Comparison of ENCODE assay signal across 8 cellular contexts in the genomic region with DNA sequence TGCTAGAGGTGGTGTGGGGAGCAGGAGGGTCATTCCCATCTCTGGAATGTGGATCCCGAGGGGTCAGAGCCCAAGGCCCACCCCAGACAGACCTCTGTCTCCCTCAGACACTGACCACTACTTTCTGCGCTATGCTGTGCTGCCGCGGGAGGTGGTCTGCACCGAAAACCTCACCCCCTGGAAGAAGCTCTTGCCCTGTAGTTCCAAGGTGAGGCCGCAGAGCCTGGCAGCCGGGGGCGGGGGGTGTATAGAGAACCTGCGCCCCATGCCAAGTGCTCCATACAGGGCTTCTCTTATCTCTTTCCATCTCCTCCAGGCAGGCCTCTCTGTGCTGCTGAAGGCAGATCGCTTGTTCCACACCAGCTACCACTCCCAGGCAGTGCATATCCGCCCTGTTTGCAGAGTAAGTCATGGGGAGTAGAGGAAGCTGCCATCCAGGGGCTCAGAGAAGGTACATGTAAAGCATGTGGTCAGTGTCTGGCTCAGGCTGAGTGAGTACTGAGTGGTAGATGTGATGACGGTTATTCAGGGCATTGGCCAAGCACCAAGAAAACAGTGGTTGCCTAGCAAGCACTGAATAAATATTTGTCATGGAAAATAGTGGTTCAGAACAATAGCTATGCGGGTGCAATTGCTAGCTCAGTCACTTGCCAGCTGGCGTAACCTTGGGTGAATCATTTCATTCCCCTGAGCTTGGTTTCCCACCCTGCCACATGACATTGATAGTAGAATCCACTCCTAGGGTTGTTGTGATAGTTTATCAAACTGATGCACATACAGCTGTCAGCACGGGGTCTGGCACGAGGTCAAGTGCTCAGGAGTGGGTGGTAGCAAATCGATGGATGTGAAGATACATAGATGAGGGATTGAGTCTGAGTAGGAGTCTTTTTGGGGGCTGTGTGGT. TPM values are rescaled to one million over a fixed set of nuclear protein-coding genes. Genes with fewer than 3 reads are reported as not detected.
A peak's percentile ranks its signal among the peaks of the same experiment; 100 is the strongest.
DNase-seq lines count a peak whose midpoint lies in the region; ATAC-seq and TF ChIP-seq lines count a peak whose summit lies in the region.

No MANE protein-coding gene starts in this region.

- H3K27ac ChIP-seq in PC-3 (ENCODE audit: low read length): peak overlapping the region; percentile 97
- no peak overlapping the region for H3K27ac ChIP-seq in endodermal cell (ENCODE audit: low read depth, low read length)

- H3K27me3 Mint-ChIP-seq in nephron (ENCODE audit: low read depth) (no peaks in the 10 kb centered on the region), endodermal cell (ENCODE audit: insufficient read depth) (no peaks in the 10 kb centered on the region)

- H3K36me3 ChIP-seq in PC-3 (ENCODE audit: low read depth, low read length): peaks cover 39% of the 10 kb centered on the region
- peaks cover 62% of the 10 kb centered on the region for H3K36me3 ChIP-seq in endodermal cell (ENCODE audit: control insufficient read depth, insufficient read depth, low read length)

- 91 to 95% methylated on average over 11 to 17 of the region's 17 CpGs for WGBS in endodermal cell (ENCODE audit: insufficient coverage in 1 of 2, insufficient read length in 1 of 2), 2 experiments

- peaks cover 26% of the 10 kb centered on the region for H3K36me3 Mint-ChIP-seq in nephron (ENCODE audit: low read depth)
- peaks cover 46% of the 10 kb centered on the region for H3K36me3 Mint-ChIP-seq in endodermal cell (ENCODE audit: low read depth)

- no peak overlapping the region for H3K4me3 ChIP-seq in AG09309 (ENCODE audit: control insufficient read depth, low read depth, low read length)
- H3K4me3 ChIP-seq in PC-3 (ENCODE audit: low read length): peak overlapping the region; percentile 31
- H3K4me3 ChIP-seq in epithelial cell of esophagus (ENCODE audit: low read length): no peak overlapping the region
- no peak overlapping the region for H3K4me3 ChIP-seq in endodermal cell (ENCODE audit: low read length)

- H3K27me3 ChIP-seq in PC-3 (ENCODE audit: low read length) (no peaks in the 10 kb centered on the region), endodermal cell (ENCODE audit: control insufficient read depth, insufficient read depth, low read length, poor library complexity, severe bottlenecking) (no peaks in the 10 kb centered on the region)

- peaks cover 3% of the 10 kb centered on the region for H3F3A ChIP-seq in PC-3 (ENCODE audit: low read length, unreplicated experiment)

- peak overlapping the region in 2 of 3 experiments; percentile 40 to 64 for H3K4me3 Mint-ChIP-seq in nephron
- no peak overlapping the region for H3K4me3 Mint-ChIP-seq in endodermal cell

- H3K9ac ChIP-seq in PC-3 (ENCODE audit: low read length): peak overlapping the region; percentile 82
- no peak overlapping the region for H3K9ac ChIP-seq in endodermal cell (ENCODE audit: extremely low read depth, low read length, poor library complexity, severe bottlenecking)

- H4K20me1 ChIP-seq in PC-3 (ENCODE audit: low read length): no peaks in the 10 kb centered on the region

- DNase-seq in AG09309 (ENCODE audit: low read depth) (peak; percentile 93), PC-3 (peak; percentile 100), epithelial cell of esophagus (ENCODE audit: low read depth) (peak; percentile 99), endodermal cell (no peak)
- DNase-seq in activated naive CD4-positive, alpha-beta T cell treated with anti-CD3 and anti-CD28 coated beads, Interleukin-2, amount 50 U/mL, for 16 hours: no peak

- TF ChIP-seq CTCF in AG09309 (IDR thresholded peaks at IDR 0.05; ENCODE audit: control insufficient read depth, insufficient read depth, low read depth, low read length, missing control alignments): no peak
- no peak for TF ChIP-seq CTCF in PC-3 (conservative IDR thresholded peaks at IDR 0.05; ENCODE audit: low read depth, low read length)
- no peak for TF ChIP-seq CTCF in epithelial cell of esophagus (IDR thresholded peaks at IDR 0.05; ENCODE audit: insufficient read depth, low read depth, low read length, missing control alignments)
- TF ChIP-seq CTCF in nephron (IDR thresholded peaks at IDR 0.05; ENCODE audit: unreplicated experiment in 3 of 3): no peak
- no peak for TF ChIP-seq CTCF in endodermal cell (conservative IDR thresholded peaks at IDR 0.05)

- H3K4me1 Mint-ChIP-seq in nephron (peaks cover 21% of the 10 kb centered on the region), endodermal cell (peaks cover 4% of the 10 kb centered on the region)

- peak overlapping the region; percentile 96 for H3K4me2 ChIP-seq in PC-3 (ENCODE audit: low read length)

- peaks cover 44% of the 10 kb centered on the region for H3K79me2 ChIP-seq in PC-3 (ENCODE audit: low read length)

- intact Hi-C loops in PC-3 (cut with micrococcal nuclease): loop anchor here (1.0 to 10.0 kb wide), 4 partner anchors 17 to 515 kb away; a partner anchor contains a TSS

- H3K9me3 ChIP-seq in PC-3 (ENCODE audit: low read length) (no peaks in the 10 kb centered on the region), endodermal cell (ENCODE audit: control insufficient read depth, low read length) (no peaks in the 10 kb centered on the region)

- no peak overlapping the region for H2AFZ ChIP-seq in PC-3 (ENCODE audit: low read length)

- no peaks in the 10 kb centered on the region for H3K9me2 ChIP-seq in PC-3 (replicated peaks; ENCODE audit: low read length)

- peaks cover 44% of the 10 kb centered on the region for H3K4me1 ChIP-seq in PC-3 (ENCODE audit: insufficient read depth, low read length)
- H3K4me1 ChIP-seq in endodermal cell (ENCODE audit: control insufficient read depth, insufficient read depth, low read length): no peaks in the 10 kb centered on the region

- ATAC-seq in GM18867 (IDR thresholded peaks at IDR 0.05; ENCODE audit: unreplicated experiment) (peak; percentile 83), HG03108 (IDR thresholded peaks at IDR 0.05; ENCODE audit: unreplicated experiment) (peak; percentile 68), PC-3 (peak; percentile 95)

- H3K9me3 Mint-ChIP-seq in nephron (no peaks in the 10 kb centered on the region), endodermal cell (no peaks in the 10 kb centered on the region)

- POLR2A ChIA-PET in PC-3 (lab: Charles Lee; ENCODE audit: unreplicated experiment): interaction anchor here (0.5 to 1.3 kb wide), 8 partner anchors 45 to 552 kb away, joined by 3 to 10 read pairs (median 4); a partner anchor contains a TSS

- CTCF ChIA-PET in PC-3 (lab: Charles Lee): interaction anchor here (0.5 to 1.9 kb wide), 13 partner anchors 8 to 280 kb away, joined by 3 to 24 read pairs (median 5); a partner anchor contains a TSS

- BruUV-seq in PC-3 (replicated peaks; lab: Mats Ljungman, UMichigan): no TSS peak

- H3K27ac Mint-ChIP-seq in nephron (no peak overlapping the region), endodermal cell (no peak overlapping the region)

RNA-seq across cellular contexts. Expression of a gene that starts 3.5 kb away (rescaled TPM):
- total RNA-seq in PC-3 (2014; rRNA removed) (101 and 129 TPM in 2 replicates), endodermal cell (10 to 100 TPM; 83.3 to 90.1 TPM)
- 77.8 TPM for polyA plus RNA-seq in endodermal cell (2013, experiment 1 of 2)
- 69.9 TPM for polyA plus RNA-seq in endodermal cell (2013, experiment 2 of 2)

RNA-seq across cellular contexts. Expression of a gene that starts 11.4 kb away (rescaled TPM):
- total RNA-seq in PC-3 (2014; rRNA removed): 7.7 and 8.5 TPM in 2 replicates
- total RNA-seq in endodermal cell: 10 to 100 TPM; 63.2 to 69.1 TPM
- polyA plus RNA-seq in endodermal cell (2013, experiment 1 of 2): 39.0 TPM
- polyA plus RNA-seq in endodermal cell (2013, experiment 2 of 2): 41.4 TPM

RNA-seq across cellular contexts. Expression of a gene that starts 41.3 kb away (rescaled TPM):
- not detected in 2 replicates for total RNA-seq in PC-3 (2014; rRNA removed)
- 1 to 10 TPM; 2.0 to 2.4 TPM for total RNA-seq in endodermal cell
- polyA plus RNA-seq in endodermal cell (2013, experiment 1 of 2): 0.32 TPM
- 0.46 TPM for polyA plus RNA-seq in endodermal cell (2013, experiment 2 of 2)

RNA-seq across cellular contexts. Expression of a gene that starts 50.1 kb away (rescaled TPM):
- total RNA-seq in PC-3 (2014; rRNA removed): not detected in 2 replicates
- 100 to 1,000 TPM; 304 to 580 TPM for total RNA-seq in endodermal cell
- polyA plus RNA-seq in endodermal cell (2013, experiment 1 of 2): 59.9 TPM
- 51.6 TPM for polyA plus RNA-seq in endodermal cell (2013, experiment 2 of 2)

RNA-seq across cellular contexts. Expression of a gene that starts 56.5 kb away (rescaled TPM):
- total RNA-seq in PC-3 (2014; rRNA removed) (32.5 and 45.2 TPM in 2 replicates), endodermal cell (10 to 100 TPM; 22.1 to 23.8 TPM)
- polyA plus RNA-seq in endodermal cell (2013, experiment 1 of 2): 16.4 TPM
- polyA plus RNA-seq in endodermal cell (2013, experiment 2 of 2): 15.6 TPM

Comparison
In these comparisons a context has a peak if more than half of its experiments do, and no peak if none do; other contexts are left out.
1. DNase-seq: peak in AG09309 (single experiment), PC-3 (single experiment) and epithelial cell of esophagus (single experiment); none in endodermal cell (single experiment) and activated naive CD4-positive, alpha-beta T cell treated with anti-CD3 and anti-CD28 coated beads, Interleukin-2, amount 50 U/mL, for 16 hours (single experiment).
2. Peak in every context shown above with its lines, with median percentiles within 50 percentile points of each other: ATAC-seq.